In genomic region chr19:35879770-35880317, GRCh38 we compare ENCODE assay signal across 7 cellular contexts. TPM values are rescaled to one million over a fixed set of nuclear protein-coding genes. Genes with fewer than 3 reads are reported as not detected.
A peak's percentile ranks its signal among the peaks of the same experiment; 100 is the strongest.
DNase-seq lines count a peak whose midpoint lies in the region; ATAC-seq, FAIRE-seq and TF ChIP-seq lines count a peak whose summit lies in the region.

No MANE protein-coding gene starts in this region.

- no peak overlapping the region for H3K27ac ChIP-seq in HepG2 (ENCODE audit: extremely low read length, insufficient read depth, low read length)

- H3K36me3 ChIP-seq in HepG2 (replicated peaks in 1 of 2; ENCODE audit: control insufficient read depth in 1 of 2, insufficient read depth in 2 of 2, low read length in 2 of 2) = no peaks in the 10 kb centered on the region

- no peak overlapping the region for H3K9ac ChIP-seq in HepG2 (ENCODE audit: insufficient read depth, low read depth, low read length)

- FAIRE-seq in GM19239 (lab: Jason Lieb, UNC) (peak; percentile 73), HepG2 (lab: Jason Lieb, UNC) (peak; percentile 72)

- TF ChIP-seq EP300 in HepG2 (IDR thresholded peaks at IDR 0.05; ENCODE audit: low read depth in 2 of 2, low read length in 2 of 2) (no peak), HepG2 (CRISPR knock-in tag; IDR thresholded peaks at IDR 0.05; ENCODE audit: borderline replicate concordance) (no peak)

- 0 out of 2 replicates have a peak overlapping the region, but pooled peaks have one; percentile 14 for H3K4me2 ChIP-seq in HepG2 (ENCODE audit: low read depth, low read length)

- WGBS in HepG2 (ENCODE audit: low lambda C conversion rate) = 6% methylated on average over 14 of the region's 28 CpGs

- H3K9me3 ChIP-seq in HepG2 (ENCODE audit: low read length) = no peaks in the 10 kb centered on the region

- no TSS peak for BruUV-seq in HepG2 (replicated peaks; lab: Mats Ljungman, UMichigan)

- no peak for DNase-seq in GM19239 (ENCODE audit: insufficient read length, low spot score)
- DNase-seq in NCI-H510A treated with DMSO at 0.1 percent for 48 hours (lab: John Stamatoyannopoulos, UW) = peak; percentile 69
- peak; percentile 71 for DNase-seq in activated CD4-positive, alpha-beta T cell treated with anti-CD3 and anti-CD28 coated beads, Interleukin-2, amount 50 U/mL, for 1 hour
- DNase-seq in dedifferentiated amniotic fluid mesenchymal stem cell (ENCODE audit: extremely low spot score) = peak; percentile 89
- DNase-seq in HepG2 (ENCODE audit: low spot score) = peak; percentile 73
- peak; percentile 72 to 80 (median 79) for DNase-seq in stimulated activated CD4-positive, alpha-beta T cell treated with anti-CD3 and anti-CD28 coated beads, TNF-alpha, amount 100 ng/mL, for 48 hours (ENCODE audit: low read depth in 3 of 3)

- no peaks in the 10 kb centered on the region for H3K4me1 ChIP-seq in HepG2 (ENCODE audit: insufficient read depth, low read length)

- peak; percentile 90 for ATAC-seq in HepG2
- ATAC-seq in HG03025 (IDR thresholded peaks at IDR 0.05; ENCODE audit: low FRiP score, unreplicated experiment) = no peak

- no peak for TF ChIP-seq POLR2A in HepG2 (IDR thresholded peaks at IDR 0.05; ENCODE audit: insufficient read depth in 1 of 2, low read depth in 2 of 2, low read length in 2 of 2)

- intact Hi-C loops in HepG2 (cut with micrococcal nuclease; ENCODE audit: unreplicated experiment) = loop anchor here (1.0 kb wide), 1 partner anchor 52 kb away; no protein-coding TSS in a partner anchor

- CTCF ChIA-PET in HepG2 (lab: Yijun Ruan, JAX; ENCODE audit: low intra/inter-chr PET ratio, low total read pairs) = no interaction called here

- H2AFZ ChIP-seq in HepG2 (ENCODE audit: low read length) = no peak overlapping the region

- peak; percentile 61 for TF ChIP-seq RAD21 in HepG2 (CRISPR knock-in tag; IDR thresholded peaks at IDR 0.05)

- no peaks in the 10 kb centered on the region for H4K20me1 ChIP-seq in HepG2 (ENCODE audit: insufficient read depth, low read length)

- H3K79me2 ChIP-seq in HepG2 (ENCODE audit: insufficient read depth, low read length) = no peaks in the 10 kb centered on the region

- POLR2A ChIA-PET in HepG2 (lab: Yijun Ruan, JAX) = interaction anchor here (1.0 to 1.2 kb wide), 3 partner anchors 10 to 236 kb away, joined by 3 read pairs; no protein-coding TSS in a partner anchor

- in situ Hi-C loops in HepG2 (cut with HindIII; ENCODE audit: extremely low pct_ligation_motif_present, low pct_unique_long_range_greater_than_20kb) = loop anchor here (10.0 kb wide), 1 partner anchor 55 kb away; the partner anchor contains the start of gene LRFN3

- H3K27me3 ChIP-seq in HepG2 (ENCODE audit: control insufficient read depth in 1 of 2, insufficient read depth in 2 of 2, low read length in 2 of 2) = no peaks in the 10 kb centered on the region; a peak in 1 of 5 replicates

- TF ChIP-seq CTCF in HepG2 (CRISPR knock-in tag; IDR thresholded peaks at IDR 0.05) = no peak; the same call in 1 of the 2 replicates

- no peak overlapping the region for H3K4me3 ChIP-seq in HepG2 (replicated peaks in 1 of 3; ENCODE audit: insufficient read depth in 1 of 3, low read depth in 2 of 3, low read length in 3 of 3)

RNA-seq across cellular contexts. Expression of gene APLP1, which starts 11.5 kb away (rescaled TPM):
- 2.3 and 2.9 TPM in 2 replicates for total RNA-seq in HepG2 (2016; rRNA removed; fragmentation: Illumina TruSeq; extraction: Trizol)
- 0.79 and 1.7 TPM in 2 replicates for total RNA-seq in HepG2 (2016; cell fraction: cytosol; rRNA removed; fragmentation: Illumina TruSeq; extraction: Trizol; ENCODE audit: low read depth)
- total RNA-seq in HepG2 (2016; cell fraction: insoluble cytoplasmic fraction; rRNA removed; fragmentation: Illumina TruSeq; extraction: Trizol) = 0.65 and 3.2 TPM in 2 replicates
- total RNA-seq in HepG2 (2016; cell fraction: membrane; rRNA removed; fragmentation: Illumina TruSeq; extraction: Trizol) = 0.83 and 1.4 TPM in 2 replicates
- total RNA-seq in HepG2 (2016; cell fraction: nucleus; rRNA removed; fragmentation: Illumina TruSeq; extraction: Trizol) = 2.7 and 3.8 TPM in 2 replicates
- polyA plus RNA-seq in HepG2 (2011; rRNA removed) = 2.0 and 3.1 TPM in 2 replicates
- 1.0 and 2.3 TPM in 2 replicates for polyA plus RNA-seq in HepG2 (2011; cell fraction: cytosol; rRNA removed)
- polyA plus RNA-seq in HepG2 (2011; cell fraction: nucleus; rRNA removed) = 2.4 and 4.2 TPM in 2 replicates
- 0.70 and 1.2 TPM in 2 replicates for polyA plus RNA-seq in HepG2 (2012)
- 1.1 and 1.4 TPM in 2 replicates for polyA plus RNA-seq in HepG2 (2016; cell fraction: cytosol; fragmentation: Illumina TruSeq; extraction: Trizol; ENCODE audit: low read depth)
- polyA plus RNA-seq in HepG2 (2016; cell fraction: insoluble cytoplasmic fraction; fragmentation: Illumina TruSeq; extraction: Trizol; ENCODE audit: low read depth) = 1.4 and 4.4 TPM in 2 replicates
- polyA plus RNA-seq in HepG2 (2016; cell fraction: membrane; fragmentation: Illumina TruSeq; extraction: Trizol; ENCODE audit: low read depth) = 2.2 and 3.5 TPM in 2 replicates
- 9.5 and 10.5 TPM in 2 replicates for polyA plus RNA-seq in HepG2 (2016; cell fraction: nucleus; fragmentation: Illumina TruSeq; extraction: Trizol; ENCODE audit: insufficient read depth, low read depth)
- 0.51 and 2.8 TPM in 2 replicates for polyA minus RNA-seq in HepG2 (2011; rRNA and poly(A)+ RNA removed; ENCODE audit: low replicate concordance)
- 0.35 and 1.8 TPM in 2 replicates for polyA minus RNA-seq in HepG2 (2011; cell fraction: cytosol; rRNA and poly(A)+ RNA removed)
- 1.2 TPM in 1 of 2 replicates, not detected in the other for polyA minus RNA-seq in HepG2 (2011; cell fraction: nucleus; rRNA and poly(A)+ RNA removed)

RNA-seq across cellular contexts. Expression of gene NFKBID, which starts 20.5 kb away (rescaled TPM):
- 0.38 and 2.1 TPM in 2 replicates for total RNA-seq in HepG2 (2016; rRNA removed; fragmentation: Illumina TruSeq; extraction: Trizol)
- total RNA-seq in HepG2 (2016; cell fraction: cytosol; rRNA removed; fragmentation: Illumina TruSeq; extraction: Trizol; ENCODE audit: low read depth) = 1.1 and 1.7 TPM in 2 replicates
- total RNA-seq in HepG2 (2016; cell fraction: insoluble cytoplasmic fraction; rRNA removed; fragmentation: Illumina TruSeq; extraction: Trizol) = 0.33 and 1.8 TPM in 2 replicates
- 0.87 and 2.1 TPM in 2 replicates for total RNA-seq in HepG2 (2016; cell fraction: membrane; rRNA removed; fragmentation: Illumina TruSeq; extraction: Trizol)
- total RNA-seq in HepG2 (2016; cell fraction: nucleus; rRNA removed; fragmentation: Illumina TruSeq; extraction: Trizol) = 1.2 and 3.4 TPM in 2 replicates
- 1.6 and 2.3 TPM in 2 replicates for polyA plus RNA-seq in HepG2 (2011; rRNA removed)
- 0.45 and 0.74 TPM in 2 replicates for polyA plus RNA-seq in HepG2 (2011; cell fraction: cytosol; rRNA removed)
- 13.5 and 15.3 TPM in 2 replicates for polyA plus RNA-seq in HepG2 (2011; cell fraction: nucleus; rRNA removed)
- polyA plus RNA-seq in HepG2 (2012) = 0.69 and 1.1 TPM in 2 replicates
- polyA plus RNA-seq in HepG2 (2016; cell fraction: cytosol; fragmentation: Illumina TruSeq; extraction: Trizol; ENCODE audit: low read depth) = 1.3 and 1.8 TPM in 2 replicates
- polyA plus RNA-seq in HepG2 (2016; cell fraction: insoluble cytoplasmic fraction; fragmentation: Illumina TruSeq; extraction: Trizol; ENCODE audit: low read depth) = 0.28 and 0.74 TPM in 2 replicates
- polyA plus RNA-seq in HepG2 (2016; cell fraction: membrane; fragmentation: Illumina TruSeq; extraction: Trizol; ENCODE audit: low read depth) = 0.70 and 1.0 TPM in 2 replicates
- polyA plus RNA-seq in HepG2 (2016; cell fraction: nucleus; fragmentation: Illumina TruSeq; extraction: Trizol; ENCODE audit: insufficient read depth, low read depth) = 6.4 and 8.2 TPM in 2 replicates
- 8.6 and 15.8 TPM in 2 replicates for polyA minus RNA-seq in HepG2 (2011; rRNA and poly(A)+ RNA removed; ENCODE audit: low replicate concordance)
- 2.5 TPM in 1 of 2 replicates, not detected in the other for polyA minus RNA-seq in HepG2 (2011; cell fraction: cytosol; rRNA and poly(A)+ RNA removed)
- polyA minus RNA-seq in HepG2 (2011; cell fraction: nucleus; rRNA and poly(A)+ RNA removed) = 7.7 and 8.0 TPM in 2 replicates

RNA-seq across cellular contexts. Expression of gene HCST, which starts 22.5 kb away (rescaled TPM):
- total RNA-seq in HepG2 (2016; rRNA removed; fragmentation: Illumina TruSeq; extraction: Trizol) = 0.24 TPM in 1 of 2 replicates, not detected in the other
- total RNA-seq in HepG2 (2016; cell fraction: cytosol; rRNA removed; fragmentation: Illumina TruSeq; extraction: Trizol; ENCODE audit: low read depth) = 0.79 TPM in 1 of 2 replicates, not detected in the other
- not detected in 2 replicates for total RNA-seq in HepG2 (2016; cell fraction: insoluble cytoplasmic fraction; rRNA removed; fragmentation: Illumina TruSeq; extraction: Trizol)
- 0.65 TPM in 1 of 2 replicates, not detected in the other for total RNA-seq in HepG2 (2016; cell fraction: membrane; rRNA removed; fragmentation: Illumina TruSeq; extraction: Trizol)
- not detected in 2 replicates for total RNA-seq in HepG2 (2016; cell fraction: nucleus; rRNA removed; fragmentation: Illumina TruSeq; extraction: Trizol)
- polyA plus RNA-seq in HepG2 (2011; rRNA removed) = 1.2 and 2.3 TPM in 2 replicates
- 2.2 TPM in 2 replicates for polyA plus RNA-seq in HepG2 (2011; cell fraction: cytosol; rRNA removed)
- polyA plus RNA-seq in HepG2 (2011; cell fraction: nucleus; rRNA removed) = 0.64 and 0.72 TPM in 2 replicates
- polyA plus RNA-seq in HepG2 (2012) = 0.37 and 0.60 TPM in 2 replicates
- 0.61 TPM in 1 of 2 replicates, not detected in the other for polyA plus RNA-seq in HepG2 (2016; cell fraction: cytosol; fragmentation: Illumina TruSeq; extraction: Trizol; ENCODE audit: low read depth)
- not detected in 2 replicates for polyA plus RNA-seq in HepG2 (2016; cell fraction: insoluble cytoplasmic fraction; fragmentation: Illumina TruSeq; extraction: Trizol; ENCODE audit: low read depth)
- not detected in 2 replicates for polyA plus RNA-seq in HepG2 (2016; cell fraction: membrane; fragmentation: Illumina TruSeq; extraction: Trizol; ENCODE audit: low read depth)
- polyA plus RNA-seq in HepG2 (2016; cell fraction: nucleus; fragmentation: Illumina TruSeq; extraction: Trizol; ENCODE audit: insufficient read depth, low read depth) = 1.6 TPM in 2 replicates
- polyA minus RNA-seq in HepG2 (2011; rRNA and poly(A)+ RNA removed; ENCODE audit: low replicate concordance) = 0.77 and 4.2 TPM in 2 replicates
- polyA minus RNA-seq in HepG2 (2011; cell fraction: cytosol; rRNA and poly(A)+ RNA removed) = not detected in 2 replicates
- not detected in 2 replicates for polyA minus RNA-seq in HepG2 (2011; cell fraction: nucleus; rRNA and poly(A)+ RNA removed)

RNA-seq across cellular contexts. Expression of gene KIRREL2, which starts 23.1 kb away (rescaled TPM):
- total RNA-seq in HepG2 (2016; rRNA removed; fragmentation: Illumina TruSeq; extraction: Trizol) = 2.2 and 2.4 TPM in 2 replicates
- 1.1 and 1.3 TPM in 2 replicates for total RNA-seq in HepG2 (2016; cell fraction: cytosol; rRNA removed; fragmentation: Illumina TruSeq; extraction: Trizol; ENCODE audit: low read depth)
- total RNA-seq in HepG2 (2016; cell fraction: insoluble cytoplasmic fraction; rRNA removed; fragmentation: Illumina TruSeq; extraction: Trizol) = 1.9 and 2.4 TPM in 2 replicates
- total RNA-seq in HepG2 (2016; cell fraction: membrane; rRNA removed; fragmentation: Illumina TruSeq; extraction: Trizol) = 2.2 and 2.6 TPM in 2 replicates
- 1.2 and 1.3 TPM in 2 replicates for total RNA-seq in HepG2 (2016; cell fraction: nucleus; rRNA removed; fragmentation: Illumina TruSeq; extraction: Trizol)
- polyA plus RNA-seq in HepG2 (2011; rRNA removed) = 0.17 and 0.18 TPM in 2 replicates
- 0.21 and 0.30 TPM in 2 replicates for polyA plus RNA-seq in HepG2 (2011; cell fraction: cytosol; rRNA removed)
- polyA plus RNA-seq in HepG2 (2011; cell fraction: nucleus; rRNA removed) = 0.29 and 0.32 TPM in 2 replicates
- polyA plus RNA-seq in HepG2 (2012) = 0.07 TPM in 2 replicates
- polyA plus RNA-seq in HepG2 (2016; cell fraction: cytosol; fragmentation: Illumina TruSeq; extraction: Trizol; ENCODE audit: low read depth) = 1.2 and 1.8 TPM in 2 replicates
- 2.9 and 3.3 TPM in 2 replicates for polyA plus RNA-seq in HepG2 (2016; cell fraction: insoluble cytoplasmic fraction; fragmentation: Illumina TruSeq; extraction: Trizol; ENCODE audit: low read depth)
- polyA plus RNA-seq in HepG2 (2016; cell fraction: membrane; fragmentation: Illumina TruSeq; extraction: Trizol; ENCODE audit: low read depth) = 2.2 and 2.6 TPM in 2 replicates
- polyA plus RNA-seq in HepG2 (2016; cell fraction: nucleus; fragmentation: Illumina TruSeq; extraction: Trizol; ENCODE audit: insufficient read depth, low read depth) = 3.1 and 3.3 TPM in 2 replicates
- polyA minus RNA-seq in HepG2 (2011; rRNA and poly(A)+ RNA removed; ENCODE audit: low replicate concordance) = 0.16 TPM in 1 of 2 replicates, not detected in the other
- 0.26 TPM in 1 of 2 replicates, not detected in the other for polyA minus RNA-seq in HepG2 (2011; cell fraction: cytosol; rRNA and poly(A)+ RNA removed)
- 0.12 and 0.13 TPM in 2 replicates for polyA minus RNA-seq in HepG2 (2011; cell fraction: nucleus; rRNA and poly(A)+ RNA removed)

RNA-seq across cellular contexts. Expression of gene NPHS1, which starts 27.5 kb away (rescaled TPM):
- not detected in 2 replicates for total RNA-seq in HepG2 (2016; rRNA removed; fragmentation: Illumina TruSeq; extraction: Trizol)
- not detected in 2 replicates for total RNA-seq in HepG2 (2016; cell fraction: cytosol; rRNA removed; fragmentation: Illumina TruSeq; extraction: Trizol; ENCODE audit: low read depth)
- total RNA-seq in HepG2 (2016; cell fraction: insoluble cytoplasmic fraction; rRNA removed; fragmentation: Illumina TruSeq; extraction: Trizol) = 0.04 TPM in 2 replicates
- not detected in 2 replicates for total RNA-seq in HepG2 (2016; cell fraction: membrane; rRNA removed; fragmentation: Illumina TruSeq; extraction: Trizol)
- total RNA-seq in HepG2 (2016; cell fraction: nucleus; rRNA removed; fragmentation: Illumina TruSeq; extraction: Trizol) = not detected in 2 replicates
- polyA plus RNA-seq in HepG2 (2011; rRNA removed) = 0.01 TPM in 1 of 2 replicates, not detected in the other
- 0.01 TPM in 2 replicates for polyA plus RNA-seq in HepG2 (2011; cell fraction: cytosol; rRNA removed)
- polyA plus RNA-seq in HepG2 (2011; cell fraction: nucleus; rRNA removed) = 0.16 and 0.39 TPM in 2 replicates
- polyA plus RNA-seq in HepG2 (2012) = not detected in 2 replicates
- polyA plus RNA-seq in HepG2 (2016; cell fraction: cytosol; fragmentation: Illumina TruSeq; extraction: Trizol; ENCODE audit: low read depth) = not detected in 2 replicates
- polyA plus RNA-seq in HepG2 (2016; cell fraction: insoluble cytoplasmic fraction; fragmentation: Illumina TruSeq; extraction: Trizol; ENCODE audit: low read depth) = not detected in 2 replicates
- polyA plus RNA-seq in HepG2 (2016; cell fraction: membrane; fragmentation: Illumina TruSeq; extraction: Trizol; ENCODE audit: low read depth) = not detected in 2 replicates
- 0.25 TPM in 1 of 2 replicates, not detected in the other for polyA plus RNA-seq in HepG2 (2016; cell fraction: nucleus; fragmentation: Illumina TruSeq; extraction: Trizol; ENCODE audit: insufficient read depth, low read depth)
- polyA minus RNA-seq in HepG2 (2011; rRNA and poly(A)+ RNA removed; ENCODE audit: low replicate concordance) = 0.05 TPM in 1 of 2 replicates, not detected in the other
- polyA minus RNA-seq in HepG2 (2011; cell fraction: cytosol; rRNA and poly(A)+ RNA removed) = not detected in 2 replicates
- not detected in 2 replicates for polyA minus RNA-seq in HepG2 (2011; cell fraction: nucleus; rRNA and poly(A)+ RNA removed)
